In the genomic region with DNA sequence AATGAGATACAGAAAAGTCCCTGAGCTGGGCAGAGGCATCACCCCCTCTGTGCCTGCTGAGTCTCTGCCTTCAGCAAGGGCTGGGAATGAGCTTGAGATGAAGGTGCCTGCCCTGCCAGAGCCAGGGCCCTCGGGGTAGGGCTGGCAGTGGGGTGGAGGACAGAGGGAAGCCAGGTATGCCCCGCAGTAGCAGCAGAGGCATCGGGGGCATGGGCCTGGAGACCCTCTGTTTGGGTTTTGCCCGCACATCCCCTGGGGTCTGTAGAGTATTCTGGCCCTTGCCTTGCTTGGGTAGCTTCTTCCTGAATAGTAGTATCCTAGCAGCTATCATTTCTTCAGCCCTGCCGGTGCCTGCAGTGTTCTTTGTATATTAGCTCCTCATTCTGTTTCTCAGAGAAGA, we compare ENCODE assay signal across 13 cellular contexts. TPM values are rescaled to one million over a fixed set of nuclear protein-coding genes. Genes with fewer than 3 reads are reported as not detected.
DNase-seq lines count a peak whose midpoint lies in the region; ATAC-seq and TF ChIP-seq lines count a peak whose summit lies in the region.
"Had no signal": no experiment of that assay in that cellular context is flagged by ENCODE, and none has a peak within 500 bp of the region (broad histone marks: within the 10 kb centered on the region; RNA-seq: fewer than 3 reads in every experiment).

No MANE protein-coding gene starts in this region.

- no TSS peak for BruUV-seq in Panc1 (replicated peaks; lab: Mats Ljungman, UMichigan)

- H2AFZ ChIP-seq in Loucy (ENCODE audit: low read length): no peak overlapping the region
- H2AFZ ChIP-seq: GM23338 had no signal

- no peaks in the 10 kb centered on the region for H3K9me2 ChIP-seq in Loucy (replicated peaks; ENCODE audit: low read depth, low read length)

- H3K9me3 ChIP-seq in BLaER1 treated with 17β-estradiol and CSF1 and Interleukin-3, amounts not matched to agents 10 nM and 100 nM (replicated peaks in 1 of 11): no peaks in the 10 kb centered on the region
- H3K9me3 ChIP-seq in Loucy (ENCODE audit: insufficient read depth, low read depth, low read length) (no peaks in the 10 kb centered on the region), Panc1 (ENCODE audit: control insufficient read depth, insufficient read depth, low read depth, low read length) (no peaks in the 10 kb centered on the region), colonic mucosa (no peaks in the 10 kb centered on the region)
- H3K9me3 ChIP-seq: HAP-1 had no signal

- H3K4me2 ChIP-seq in BLaER1 treated with 17β-estradiol and CSF1 and Interleukin-3, amounts not matched to agents 10 nM and 100 nM: peak overlapping the region in 8 of 11 experiments; percentile 71 to 98 (median 82); a peak in 14 of 22 replicates
- H3K4me2 ChIP-seq in Loucy (ENCODE audit: low read depth, low read length, poor library complexity, severe bottlenecking): no peak overlapping the region
- H3K4me2 ChIP-seq: GM23338 had no signal

- H3K4me1 ChIP-seq in BLaER1 treated with 17β-estradiol and CSF1 and Interleukin-3, amounts not matched to agents 10 nM and 100 nM: peaks cover 25 to 66% (median 63%) of the 10 kb centered on the region in 10 experiments
- H3K4me1 ChIP-seq in Loucy (ENCODE audit: insufficient read depth, low read length, poor library complexity, severe bottlenecking) (peaks cover 56% of the 10 kb centered on the region), Panc1 (ENCODE audit: control insufficient read depth, insufficient read depth, low read length) (no peaks in the 10 kb centered on the region), colonic mucosa (no peaks in the 10 kb centered on the region)
- H3K4me1 ChIP-seq: HAP-1 had no signal

- H3K4me3 ChIP-seq in BLaER1 treated with 17β-estradiol and CSF1 and Interleukin-3, amounts not matched to agents 10 nM and 100 nM: no peak overlapping the region
- H3K4me3 ChIP-seq in Loucy (ENCODE audit: low read length, poor library complexity, severe bottlenecking) (no peak overlapping the region), Panc1 (ENCODE audit: low read depth in 2 of 2, low read length in 2 of 2) (no peak overlapping the region), colonic mucosa (no peak overlapping the region)
- H3K4me3 ChIP-seq: GM12878, GM23338, HAP-1 had no signal

- DNase-seq in Panc1 (ENCODE audit: low read depth, low spot score) (no peak), colonic mucosa (no peak), NCI-H526 treated with DMSO at 0.1 percent for 48 hours (lab: John Stamatoyannopoulos, UW) (no peak)
- no peak for DNase-seq in stimulated activated CD4-positive, alpha-beta T cell treated with anti-CD3 and anti-CD28 coated beads, Interleukin-2, amount 100 ng/mL, for 48 hours
- DNase-seq: CD4-positive, alpha-beta T cell; CD8-positive, alpha-beta memory T cell had no signal

- no peaks in the 10 kb centered on the region for H3F3A ChIP-seq in Loucy (ENCODE audit: low read depth)

- intact Hi-C loops in Panc1 (cut with micrococcal nuclease; ENCODE audit: unreplicated experiment): loop anchor here (1.0 to 5.0 kb wide), 2 partner anchors 229 to 295 kb away; no protein-coding TSS in a partner anchor
- intact Hi-C loops in colonic mucosa (cut with DNase I): loop anchor here (5.0 kb wide), 2 partner anchors 230 to 295 kb away; no protein-coding TSS in a partner anchor

- peaks cover 0 to 44% (median 0%) of the 10 kb centered on the region in 11 experiments; a peak in 7 of 22 replicates for H4K20me1 ChIP-seq in BLaER1 treated with 17β-estradiol and CSF1 and Interleukin-3, amounts not matched to agents 10 nM and 100 nM
- no peaks in the 10 kb centered on the region for H4K20me1 ChIP-seq in Loucy (ENCODE audit: insufficient read depth, low read length, poor library complexity, severe bottlenecking)

- POLR2A ChIA-PET in Panc1 (lab: Charles Lee): no interaction called here

- in situ Hi-C loops in Panc1 (cut with HindIII; ENCODE audit: low pct_unique_long_range_greater_than_20kb, low sequenced_read_pairs): no loop called here

- 0 out of 2 replicates have a peak, but pooled peaks have one; percentile 9 for ATAC-seq in Panc1

- peaks cover 9 to 73% (median 61%) of the 10 kb centered on the region in 11 experiments; a peak in 20 of 22 replicates for H3K36me3 ChIP-seq in BLaER1 treated with 17β-estradiol and CSF1 and Interleukin-3, amounts not matched to agents 10 nM and 100 nM
- H3K36me3 ChIP-seq in Loucy (ENCODE audit: insufficient read depth, low read length) (peaks cover 43% of the 10 kb centered on the region), Panc1 (ENCODE audit: control insufficient read depth, insufficient read depth, low read length) (no peaks in the 10 kb centered on the region), colonic mucosa (peaks cover 18% of the 10 kb centered on the region)
- H3K36me3 ChIP-seq: HAP-1 had no signal

- no peaks in the 10 kb centered on the region for H3K27me3 ChIP-seq in BLaER1 treated with 17β-estradiol and CSF1 and Interleukin-3, amounts not matched to agents 10 nM and 100 nM
- H3K27me3 ChIP-seq in Loucy (ENCODE audit: insufficient read depth, low read length, poor library complexity, severe bottlenecking) (no peaks in the 10 kb centered on the region), Panc1 (ENCODE audit: control insufficient read depth, insufficient read depth, low read length) (no peaks in the 10 kb centered on the region), colonic mucosa (no peaks in the 10 kb centered on the region)

- CTCF ChIA-PET in Panc1 (lab: Charles Lee): interaction anchor here (0.7 to 1.5 kb wide), 4 partner anchors 8 to 373 kb away, joined by 3 to 14 read pairs (median 4); no protein-coding TSS in a partner anchor

- 0 out of 22 replicates have a peak overlapping the region, but pooled peaks of 1 of the 11 experiments have one; percentile 15 for H3K27ac ChIP-seq in BLaER1 treated with 17β-estradiol and CSF1 and Interleukin-3, amounts not matched to agents 10 nM and 100 nM
- H3K27ac ChIP-seq in Panc1 (ENCODE audit: low read length): no peak overlapping the region
- no peak overlapping the region for H3K27ac ChIP-seq in colonic mucosa

- peaks cover 28% of the 10 kb centered on the region for H3K79me2 ChIP-seq in Loucy (ENCODE audit: insufficient read depth, low read length)

- peak overlapping the region in 4 of 11 experiments; percentile 29 to 47 (median 36); a peak in 3 of 22 replicates for H3K9ac ChIP-seq in BLaER1 treated with 17β-estradiol and CSF1 and Interleukin-3, amounts not matched to agents 10 nM and 100 nM
- H3K9ac ChIP-seq in Loucy (ENCODE audit: low read depth, low read length, poor library complexity, severe bottlenecking) (peak overlapping the region; percentile 86), colonic mucosa (ENCODE audit: low read depth in 2 of 2, low read length in 2 of 2) (no peak overlapping the region)

- TF ChIP-seq CTCF in Loucy (conservative IDR thresholded peaks at IDR 0.05; ENCODE audit: low read length) (no peak), Panc1 (IDR thresholded peaks at IDR 0.05) (no peak), colonic mucosa (IDR thresholded peaks at IDR 0.05) (no peak)

RNA-seq across cellular contexts. Expression of a gene that starts 33.0 kb away (rescaled TPM):
- 152 TPM for total RNA-seq in Panc1 (2021; ENCODE audit: unreplicated experiment)
- 170 TPM for polyA plus RNA-seq in Panc1 (2012; ENCODE audit: insufficient read length)
- total RNA-seq in colonic mucosa: 100 to 1,000 TPM; 395 to 450 TPM

RNA-seq across cellular contexts. Expression of a gene that starts 42.4 kb away (rescaled TPM):
- total RNA-seq in Panc1 (2021; ENCODE audit: unreplicated experiment): 0.72 TPM
- polyA plus RNA-seq in Panc1 (2012; ENCODE audit: insufficient read length): 1.4 TPM
- under 1 TPM; 0.74 to 0.77 TPM for total RNA-seq in colonic mucosa
- total RNA-seq: A673; CD8-positive, alpha-beta memory T cell; GM12878 had no signal
- polyA plus RNA-seq: CD14-positive monocyte had no signal
